In the genomic region with DNA sequence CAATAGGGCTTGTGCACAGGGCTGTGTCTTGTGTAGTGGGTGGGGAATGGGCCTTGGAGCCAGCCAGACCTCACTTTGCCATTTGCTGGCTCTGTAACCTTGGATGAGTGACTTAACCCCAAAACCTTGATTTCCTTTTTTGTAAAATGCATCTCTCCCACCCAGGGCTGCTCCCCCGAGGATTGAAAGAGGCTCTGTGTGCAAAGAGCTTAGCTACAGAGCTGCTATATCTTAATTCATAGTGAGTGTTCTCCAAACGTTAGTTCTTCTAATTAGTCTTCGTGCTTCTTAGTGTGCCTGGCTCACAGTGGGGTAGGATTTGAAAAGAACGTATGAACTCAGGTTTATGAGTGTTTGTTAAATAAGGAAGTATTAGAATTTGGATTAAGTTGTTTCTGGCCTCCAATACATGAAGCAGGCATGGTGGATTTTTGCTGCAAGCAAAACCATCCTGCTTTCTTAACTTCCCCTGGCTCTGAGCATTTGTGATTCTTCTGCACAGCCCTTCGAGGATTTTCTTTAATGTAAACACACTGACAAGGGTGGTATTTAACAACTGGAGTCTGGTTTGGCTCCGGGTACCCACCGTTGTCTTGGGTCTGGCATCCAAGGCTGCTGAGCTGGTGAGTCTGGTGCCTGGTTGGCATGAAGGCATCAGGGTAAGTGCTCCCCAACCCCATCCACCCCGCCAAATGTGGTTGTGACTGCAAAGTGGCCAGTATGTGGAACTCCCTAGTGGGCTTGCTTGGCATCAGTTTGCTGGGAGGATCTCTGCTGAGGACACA, we compare ENCODE assay signal across 1 cellular context.
TF ChIP-seq lines count a peak whose summit lies in the region.

No MANE protein-coding gene starts in this region.

TF ChIP-seq in IMR-90, 13 proteins besides CTCF, POLR2A, EP300 and RAD21:
- TF ChIP-seq MXI1 (IDR thresholded peaks at IDR 0.05; ENCODE audit: borderline replicate concordance, low read depth, low read length) = no peak
- TF ChIP-seq CHD1 (IDR thresholded peaks at IDR 0.05; ENCODE audit: low read depth, low read length) = no peak
- TF ChIP-seq, protein P1, sequence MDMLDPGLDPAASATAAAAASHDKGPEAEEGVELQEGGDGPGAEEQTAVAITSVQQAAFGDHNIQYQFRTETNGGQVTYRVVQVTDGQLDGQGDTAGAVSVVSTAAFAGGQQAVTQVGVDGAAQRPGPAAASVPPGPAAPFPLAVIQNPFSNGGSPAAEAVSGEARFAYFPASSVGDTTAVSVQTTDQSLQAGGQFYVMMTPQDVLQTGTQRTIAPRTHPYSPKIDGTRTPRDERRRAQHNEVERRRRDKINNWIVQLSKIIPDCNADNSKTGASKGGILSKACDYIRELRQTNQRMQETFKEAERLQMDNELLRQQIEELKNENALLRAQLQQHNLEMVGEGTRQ (IDR thresholded peaks at IDR 0.05; ENCODE audit: low read depth, low read length) = no peak
- no peak for TF ChIP-seq NFE2L2 (IDR thresholded peaks at IDR 0.05; ENCODE audit: low read depth, low read length)
- no peak for TF ChIP-seq SMC3 (IDR thresholded peaks at IDR 0.05; ENCODE audit: low read depth, low read length)
- no peak for TF ChIP-seq MAZ (IDR thresholded peaks at IDR 0.05; ENCODE audit: borderline replicate concordance, low read depth, low read length)
- TF ChIP-seq CEBPB (IDR thresholded peaks at IDR 0.05; ENCODE audit: low read depth, low read length) = no peak
- TF ChIP-seq MAFK (IDR thresholded peaks at IDR 0.05; ENCODE audit: low read depth, low read length) = no peak
- TF ChIP-seq, protein P2, sequence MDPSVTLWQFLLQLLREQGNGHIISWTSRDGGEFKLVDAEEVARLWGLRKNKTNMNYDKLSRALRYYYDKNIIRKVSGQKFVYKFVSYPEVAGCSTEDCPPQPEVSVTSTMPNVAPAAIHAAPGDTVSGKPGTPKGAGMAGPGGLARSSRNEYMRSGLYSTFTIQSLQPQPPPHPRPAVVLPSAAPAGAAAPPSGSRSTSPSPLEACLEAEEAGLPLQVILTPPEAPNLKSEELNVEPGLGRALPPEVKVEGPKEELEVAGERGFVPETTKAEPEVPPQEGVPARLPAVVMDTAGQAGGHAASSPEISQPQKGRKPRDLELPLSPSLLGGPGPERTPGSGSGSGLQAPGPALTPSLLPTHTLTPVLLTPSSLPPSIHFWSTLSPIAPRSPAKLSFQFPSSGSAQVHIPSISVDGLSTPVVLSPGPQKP (IDR thresholded peaks at IDR 0.05; ENCODE audit: borderline replicate concordance, low read depth, low read length) = no peak
- TF ChIP-seq RFX5 (IDR thresholded peaks at IDR 0.05; ENCODE audit: low read depth, low read length) = no peak
- TF ChIP-seq FOS (IDR thresholded peaks at IDR 0.05; ENCODE audit: low read depth, low read length) = no peak
